In the genomic region with DNA sequence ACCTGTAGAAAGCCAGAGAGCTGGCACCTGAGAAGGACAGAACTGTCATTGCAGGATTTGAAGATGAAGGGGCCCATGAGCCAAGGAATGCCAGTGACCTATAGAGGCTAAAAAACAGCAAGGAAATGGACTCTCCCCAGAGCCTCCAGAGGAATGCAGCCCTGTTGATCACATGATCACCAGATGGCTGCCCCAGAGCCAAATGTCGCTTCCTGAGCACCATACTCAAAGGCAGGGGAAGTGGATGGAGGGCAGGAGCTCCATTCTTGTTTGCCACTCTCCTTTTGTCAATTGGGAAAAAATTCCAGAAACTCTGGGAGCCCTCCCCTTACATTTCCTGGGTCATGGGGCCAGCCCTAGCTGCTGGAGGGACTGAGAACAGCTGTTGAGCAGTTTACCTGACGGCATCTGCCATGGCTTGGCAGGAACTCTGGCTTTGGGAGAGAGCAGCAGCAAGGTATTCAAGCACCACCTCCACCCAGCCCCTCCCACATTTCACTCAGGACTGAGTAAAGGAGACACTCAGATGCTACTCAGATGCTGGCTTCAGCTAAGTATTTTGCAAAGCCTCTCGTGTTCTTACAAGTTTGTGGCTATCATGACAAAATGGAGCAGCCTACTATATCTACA, we compare ENCODE assay signal across 23 cellular contexts. TPM values are rescaled to one million over a fixed set of nuclear protein-coding genes. Genes with fewer than 3 reads are reported as not detected.
DNase-seq lines count a peak whose midpoint lies in the region; ATAC-seq and TF ChIP-seq lines count a peak whose summit lies in the region.
"Had no signal": no experiment of that assay in that cellular context is flagged by ENCODE, and none has a peak within 500 bp of the region (broad histone marks: within the 10 kb centered on the region; RNA-seq: fewer than 3 reads in every experiment).

No MANE protein-coding gene starts in this region.

- no peak for TF ChIP-seq CTCF in natural killer cell (IDR thresholded peaks at IDR 0.05)

- intact Hi-C loops in natural killer cell (cut with micrococcal nuclease), result no loop called here

- no peaks in the 10 kb centered on the region for H3K9me3 Mint-ChIP-seq in natural killer cell
- H3K9me3 Mint-ChIP-seq in natural killer cell treated with Interleukin-12 subunit alpha and Interleukin-12 subunit beta and Interleukin-15 and Interleukin-18, amount 100 ng/mL, for 72 hours, result no peaks in the 10 kb centered on the region
- H3K9me3 Mint-ChIP-seq: activated T-cell treated with anti-CD3 and anti-CD28 coated beads, Interleukin-2, amount 50 U/mL, for 4 hours; IgD-negative memory B cell; T-helper 1 cell treated with Interleukin-12 subunit alpha and Interleukin-12 subunit beta and Interleukin-4 antibody, amounts not matched to agents 30 μg/mL and 1 μg/mL, for 36 hours had no signal

- H3K36me3 Mint-ChIP-seq in natural killer cell, result peaks cover 5% of the 10 kb centered on the region
- H3K36me3 Mint-ChIP-seq in natural killer cell treated with Interleukin-12 subunit alpha and Interleukin-12 subunit beta and Interleukin-15 and Interleukin-18, amount 100 ng/mL, for 72 hours, result peaks cover 5% of the 10 kb centered on the region

- ATAC-seq in natural killer cell, result no peak
- ATAC-seq in natural killer cell treated with Interleukin-12 subunit alpha and Interleukin-12 subunit beta and Interleukin-15 and Interleukin-18, amount 100 ng/mL, for 72 hours, result no peak
- peak; percentile 16 for ATAC-seq in left lobe of liver
- ATAC-seq in GM19455 (IDR thresholded peaks at IDR 0.05; ENCODE audit: unreplicated experiment), result no peak
- ATAC-seq in GM21529 (IDR thresholded peaks at IDR 0.05; ENCODE audit: unreplicated experiment), result no peak
- no peak for ATAC-seq in HG02840 (IDR thresholded peaks at IDR 0.05; ENCODE audit: low FRiP score, unreplicated experiment)
- ATAC-seq: PC-3 had no signal

- peaks cover 27 to 28% of the 10 kb centered on the region in 2 donors for H3K4me1 Mint-ChIP-seq in natural killer cell
- H3K4me1 Mint-ChIP-seq in natural killer cell treated with Interleukin-12 subunit alpha and Interleukin-12 subunit beta and Interleukin-15 and Interleukin-18, amount 100 ng/mL, for 72 hours (ENCODE audit: low read depth in 2 of 2), result peaks cover 22 to 30% of the 10 kb centered on the region in 2 donors

- peak overlapping the region; percentile 16 to 58 for H3K27ac Mint-ChIP-seq in natural killer cell
- H3K27ac Mint-ChIP-seq in natural killer cell treated with Interleukin-12 subunit alpha and Interleukin-12 subunit beta and Interleukin-15 and Interleukin-18, amount 100 ng/mL, for 72 hours, result no peak overlapping the region

- no peak overlapping the region for H3K4me3 Mint-ChIP-seq in natural killer cell
- no peak overlapping the region for H3K4me3 Mint-ChIP-seq in natural killer cell treated with Interleukin-12 subunit alpha and Interleukin-12 subunit beta and Interleukin-15 and Interleukin-18, amount 100 ng/mL, for 72 hours
- H3K4me3 Mint-ChIP-seq: activated T-cell treated with anti-CD3 and anti-CD28 coated beads, Interleukin-2, amount 50 U/mL, for 4 hours; IgD-negative memory B cell; stimulated activated naive CD8-positive, alpha-beta T cell treated with anti-CD3 and anti-CD28 coated beads, Interleukin-15, amount 100 ng/mL, for 72 hours had no signal

- DNase-seq in DMS 273 (lab: John Stamatoyannopoulos, UW; ENCODE audit: unreplicated experiment) (peak; percentile 28), DMS 273 treated with DMSO at 0.1 percent for 48 hours (lab: John Stamatoyannopoulos, UW) (no peak), natural killer cell (no peak), left lobe of liver (ENCODE audit: low spot score) (no peak)
- DNase-seq in natural killer cell treated with Interleukin-12 subunit alpha and Interleukin-12 subunit beta and Interleukin-15 and Interleukin-18, amount 100 ng/mL, for 72 hours (ENCODE audit: low spot score), result no peak
- DNase-seq: activated CD4-positive, alpha-beta T cell treated with anti-CD3 and anti-CD28 coated beads, Interleukin-2, amount 50 U/mL, for 4 hours; activated T-cell treated with anti-CD3 and anti-CD28 coated beads, Interleukin-2, amount 50 U/mL, for 4 hours; AML-193; effector CD8-positive, alpha-beta T cell; EL; esophagus squamous epithelium; left ventricle myocardium superior; NCI-H1694; NCI-H82; PC-3; SIG-M5; stimulated activated CD4-positive, alpha-beta T cell treated with anti-CD3 and anti-CD28 coated beads, Interleukin-4, amount 100 ng/mL, for 1 hour; stimulated activated naive CD8-positive, alpha-beta T cell treated with anti-CD3 and anti-CD28 coated beads, Interleukin-15, amount 100 ng/mL, for 72 hours had no signal

- H3K27me3 Mint-ChIP-seq in natural killer cell (ENCODE audit: low read depth in 2 of 2), result peaks cover 0 to 5% of the 10 kb centered on the region in 2 donors
- peaks cover 0 to 7% of the 10 kb centered on the region in 2 donors for H3K27me3 Mint-ChIP-seq in natural killer cell treated with Interleukin-12 subunit alpha and Interleukin-12 subunit beta and Interleukin-15 and Interleukin-18, amount 100 ng/mL, for 72 hours

RNA-seq across cellular contexts. Expression of gene DKK3, which starts 46.9 kb away (rescaled TPM):
- total RNA-seq in natural killer cell (under 1 TPM in 2 of 3 donors, not detected in 1; 0.16 to 0.70 TPM), left lobe of liver (5.5 TPM)
- total RNA-seq in natural killer cell treated with Interleukin-12 subunit alpha and Interleukin-12 subunit beta and Interleukin-15 and Interleukin-18, amount 100 ng/mL, for 72 hours, result not detected

Comparison
In these comparisons a context has a peak if more than half of its experiments do, and no peak if none do; other contexts are left out.
1. H3K27ac Mint-ChIP-seq: peak in natural killer cell (2 of 2); none in natural killer cell treated with Interleukin-12 subunit alpha and Interleukin-12 subunit beta and Interleukin-15 and Interleukin-18, amount 100 ng/mL, for 72 hours (0 of 2).